In the genomic region with DNA sequence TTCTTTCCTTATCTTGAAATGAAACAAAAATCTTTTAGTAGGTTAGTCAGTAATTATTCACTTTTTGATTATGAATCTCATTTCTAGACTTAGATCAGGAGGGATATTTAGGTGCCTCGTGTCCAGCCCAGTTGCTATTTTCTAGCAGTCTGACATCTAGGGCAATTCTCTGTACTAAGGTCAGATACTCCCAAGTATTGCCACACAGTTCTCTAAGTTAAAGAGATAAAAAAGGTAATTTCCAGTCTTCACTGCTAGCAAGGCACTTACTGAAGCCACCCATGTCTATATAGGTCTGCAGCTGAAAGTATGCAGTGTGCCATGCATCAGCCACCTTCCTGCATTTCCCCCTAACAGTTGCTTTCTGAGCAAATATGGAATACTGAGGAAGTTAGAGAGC, we compare ENCODE assay signal across 21 cellular contexts.
DNase-seq lines count a peak whose midpoint lies in the region; ATAC-seq, FAIRE-seq and TF ChIP-seq lines count a peak whose summit lies in the region.
"Had no signal": no experiment of that assay in that cellular context is flagged by ENCODE, and none has a peak within 500 bp of the region (broad histone marks: within the 10 kb centered on the region; RNA-seq: fewer than 3 reads in every experiment).

No MANE protein-coding gene starts in this region.

- no peak for TF ChIP-seq CTCF in A549 (IDR thresholded peaks at IDR 0.05)
- no peak for TF ChIP-seq CTCF in mucosa of descending colon (IDR thresholded peaks at IDR 0.05)
- TF ChIP-seq CTCF in BE2C (IDR thresholded peaks at IDR 0.05; ENCODE audit: low read depth, low read length) = no peak
- no peak for TF ChIP-seq CTCF in breast epithelium (IDR thresholded peaks at IDR 0.05)

- no peaks in the 10 kb centered on the region for H3K27me3 ChIP-seq in BE2C
- no peaks in the 10 kb centered on the region for H3K27me3 ChIP-seq in breast epithelium

- H3K4me3 ChIP-seq in A549 = no peak overlapping the region
- no peak overlapping the region for H3K4me3 ChIP-seq in mucosa of descending colon
- H3K4me3 ChIP-seq in BE2C (ENCODE audit: low read depth, low read length) = no peak overlapping the region
- no peak overlapping the region for H3K4me3 ChIP-seq in breast epithelium

- H3K36me3 ChIP-seq in mucosa of descending colon (ENCODE audit: low read depth) = no peaks in the 10 kb centered on the region
- no peaks in the 10 kb centered on the region for H3K36me3 ChIP-seq in BE2C
- H3K36me3 ChIP-seq in breast epithelium = no peaks in the 10 kb centered on the region

- no peak for TF ChIP-seq EP300 in A549 (IDR thresholded peaks at IDR 0.05)

- DNase-seq in A549 (ENCODE audit: low read depth in 1 of 2, low spot score in 1 of 2) (no peak), amniotic epithelial cell (ENCODE audit: low read depth) (peak; percentile 30), left colon (no peak), mucosa of descending colon (no peak), amygdala (lab: John Stamatoyannopoulos, UW) (no peak), BE2C (no peak), breast epithelium (ENCODE audit: low spot score in 2 of 2) (no peak), NCI-H1436 (lab: John Stamatoyannopoulos, UW) (no peak)
- DNase-seq: 8988T; C1 segment of cervical spinal cord; CD4-positive, CD25-positive, alpha-beta regulatory T cell; CD8-positive, alpha-beta memory T cell; COR-L47; GOT3; H7; HFFc6 had no signal

- peak; percentile 73 for FAIRE-seq in A549 (lab: Jason Lieb, UNC)
- FAIRE-seq: D721Med, GM12892, GM18507 had no signal

- CTCF ChIA-PET in A549 (lab: Yijun Ruan, JAX) = interaction anchor here (0.6 kb wide), 1 partner anchor 724 kb away, joined by 3 read pairs; no protein-coding TSS in a partner anchor

- H3K9me3 ChIP-seq in A549 (no peaks in the 10 kb centered on the region), mucosa of descending colon (no peaks in the 10 kb centered on the region), BE2C (no peaks in the 10 kb centered on the region), breast epithelium (no peaks in the 10 kb centered on the region)

- H3K27ac ChIP-seq in A549 (0 out of 6 replicates have a peak overlapping the region, but pooled peaks of 1 of the 2 experiments have one; percentile 2), breast epithelium (no peak overlapping the region)
- H3K27ac ChIP-seq: HL-60 had no signal

- intact Hi-C loops in left colon (cut with DNase I, micrococcal nuclease) = loop anchor here in 1 of 2 donors (10.0 kb wide), 1 partner anchor 796 kb away; no protein-coding TSS in a partner anchor
- intact Hi-C loops in mucosa of descending colon (cut with DNase I, micrococcal nuclease) = no loop called here
- intact Hi-C loops in breast epithelium (cut with DNase I; ENCODE audit: low total_unique reads) = no loop called here

- ATAC-seq in A549 (no peak), left colon (peak; percentile 66), mucosa of descending colon (peak; percentile 60)
- ATAC-seq: HCT116 had no signal

- no peak overlapping the region for H3K4me2 ChIP-seq in A549

- 82% methylated on average over 1 of the region's 1 CpG for WGBS in A549 (ENCODE audit: missing lambda C conversion rate)

- TF ChIP-seq RAD21 in A549 (conservative IDR thresholded peaks at IDR 0.05 in 1 of 2, IDR thresholded peaks at IDR 0.05 in 1 of 2) = no peak

- 0 out of 3 replicates have a peak, but pooled peaks cover 3% of the 10 kb centered on the region for H3K4me1 ChIP-seq in A549
- H3K4me1 ChIP-seq in mucosa of descending colon (ENCODE audit: low read depth) = peaks cover under 1% of the 10 kb centered on the region
- H3K4me1 ChIP-seq in BE2C = no peaks in the 10 kb centered on the region
- no peaks in the 10 kb centered on the region for H3K4me1 ChIP-seq in breast epithelium

- TF ChIP-seq POLR2A in A549 (IDR thresholded peaks at IDR 0.05; ENCODE audit: low read length) (no peak), breast epithelium (IDR thresholded peaks at IDR 0.05) (no peak)

- POLR2A ChIA-PET in A549 (lab: Yijun Ruan, JAX) = no interaction called here

TF ChIP-seq in A549, 52 proteins besides CTCF, POLR2A, EP300 and RAD21:
- TF ChIP-seq JUNB (IDR thresholded peaks at IDR 0.05) = no peak
- TF ChIP-seq KDM1A (IDR thresholded peaks at IDR 0.05; ENCODE audit: low read depth) = no peak
- TF ChIP-seq SREBF2 (IDR thresholded peaks at IDR 0.05) = no peak
- TF ChIP-seq HOXB13 (CRISPR knock-in tag; IDR thresholded peaks at IDR 0.05; ENCODE audit: low read depth) = no peak
- TF ChIP-seq MYC (IDR thresholded peaks at IDR 0.05; ENCODE audit: borderline replicate concordance, low read length) = no peak
- no peak for TF ChIP-seq GATA3 (IDR thresholded peaks at IDR 0.05; ENCODE audit: borderline replicate concordance)
- TF ChIP-seq EHF (CRISPR knock-in tag; IDR thresholded peaks at IDR 0.05) = no peak
- no peak for TF ChIP-seq NPAS2 (CRISPR knock-in tag; IDR thresholded peaks at IDR 0.05; ENCODE audit: borderline replicate concordance)
- TF ChIP-seq FOXS1 (CRISPR knock-in tag; IDR thresholded peaks at IDR 0.05) = no peak
- TF ChIP-seq ATOH8 (CRISPR knock-in tag; IDR thresholded peaks at IDR 0.05; ENCODE audit: low read depth) = no peak
- no peak for TF ChIP-seq HEYL (CRISPR knock-in tag; IDR thresholded peaks at IDR 0.05)
- no peak for TF ChIP-seq JUN (IDR thresholded peaks at IDR 0.05)
- TF ChIP-seq TP53 (CRISPR knock-in tag; IDR thresholded peaks at IDR 0.05) = no peak
- TF ChIP-seq MAFK (IDR thresholded peaks at IDR 0.05; ENCODE audit: partially characterized antibody) = no peak

Comparison
In these comparisons a context has a peak if more than half of its experiments do, and no peak if none do; other contexts are left out.
1. ATAC-seq: peak in left colon (single experiment) and mucosa of descending colon (single experiment); none in A549 (0 of 2).